ENCODE assay signal across 12 cellular contexts in genomic region chr5:175471628-175472027, GRCh38. TPM values are rescaled to one million over a fixed set of nuclear protein-coding genes. Genes with fewer than 3 reads are reported as not detected.
A peak's percentile ranks its signal among the peaks of the same experiment; 100 is the strongest.
DNase-seq lines count a peak whose midpoint lies in the region; ATAC-seq lines count a peak whose summit lies in the region.
"Had no signal": no experiment of that assay in that cellular context is flagged by ENCODE, and none has a peak within 500 bp of the region (broad histone marks: within the 10 kb centered on the region; RNA-seq: fewer than 3 reads in every experiment).

No MANE protein-coding gene starts in this region.

- H3K27ac Mint-ChIP-seq in activated T-cell treated with anti-CD3 and anti-CD28 coated beads, Interleukin-2, amount 50 U/mL, for 72 hours = no peak overlapping the region
- H3K27ac Mint-ChIP-seq: activated naive CD8-positive, alpha-beta T cell had no signal

- H3K4me1 Mint-ChIP-seq in activated T-cell treated with anti-CD3 and anti-CD28 coated beads, Interleukin-2, amount 50 U/mL, for 72 hours (ENCODE audit: low read depth) = peaks cover 23% of the 10 kb centered on the region

- peaks cover 0 to 3% of the 10 kb centered on the region in 2 donors for H3K9me3 Mint-ChIP-seq in activated T-cell treated with anti-CD3 and anti-CD28 coated beads, Interleukin-2, amount 50 U/mL, for 72 hours

- peak overlapping the region; percentile 4 to 38 for H3K4me3 Mint-ChIP-seq in activated T-cell treated with anti-CD3 and anti-CD28 coated beads, Interleukin-2, amount 50 U/mL, for 72 hours
- H3K4me3 Mint-ChIP-seq: activated naive CD8-positive, alpha-beta T cell had no signal

- H3K36me3 Mint-ChIP-seq in activated T-cell treated with anti-CD3 and anti-CD28 coated beads, Interleukin-2, amount 50 U/mL, for 72 hours (ENCODE audit: insufficient read depth in 2 of 2) = peaks cover 0 to 3% of the 10 kb centered on the region in 2 donors

- peaks cover 19% of the 10 kb centered on the region for H3K27me3 Mint-ChIP-seq in activated T-cell treated with anti-CD3 and anti-CD28 coated beads, Interleukin-2, amount 50 U/mL, for 72 hours (ENCODE audit: low read depth)
- H3K27me3 Mint-ChIP-seq: activated naive CD8-positive, alpha-beta T cell had no signal

- DNase-seq in activated CD4-positive, alpha-beta T cell treated with anti-CD3 and anti-CD28 coated beads, Interleukin-2, amount 50 U/mL, for 48 hours = peak; percentile 40 to 57
- DNase-seq in activated CD4-positive, alpha-beta T cell treated with anti-CD3 and anti-CD28 coated beads for 1 hour = no peak
- DNase-seq in activated T-cell treated with anti-CD3 and anti-CD28 coated beads, Interleukin-2, amount 50 U/mL, for 72 hours = peak; percentile 54 to 67
- DNase-seq in stimulated activated CD4-positive, alpha-beta T cell treated with anti-CD3 and anti-CD28 coated beads, TNF-alpha, amount 100 ng/mL, for 48 hours (ENCODE audit: low read depth in 3 of 3) = peak in 2 of 3 donors; percentile 14 to 37
- DNase-seq in NCI-H526 (lab: John Stamatoyannopoulos, UW) (no peak), KBM-7 (no peak)
- DNase-seq: COR-L47, MV-4-11 had no signal

- in situ Hi-C loops in KBM-7 (cut with MboI; ENCODE audit: low pct_unique_long_range_greater_than_20kb, low sequenced_read_pairs) = no loop called here

- ATAC-seq in HG02588 (IDR thresholded peaks at IDR 0.05; ENCODE audit: unreplicated experiment) (peak; percentile 59), HG02884 (IDR thresholded peaks at IDR 0.05; ENCODE audit: unreplicated experiment) (no peak)
- peak; percentile 92 to 93 for ATAC-seq in activated T-cell treated with anti-CD3 and anti-CD28 coated beads, Interleukin-2, amount 50 U/mL, for 72 hours (replicated peaks in 1 of 2)

RNA-seq across cellular contexts. Expression of gene SFXN1, which starts 6.7 kb away (rescaled TPM):
- 100 to 1,000 TPM; 150 to 151 TPM for total RNA-seq in activated T-cell treated with anti-CD3 and anti-CD28 coated beads, Interleukin-2, amount 50 U/mL, for 72 hours

RNA-seq across cellular contexts. Expression of gene DRD1, which starts 27.6 kb away (rescaled TPM):
- total RNA-seq in activated T-cell treated with anti-CD3 and anti-CD28 coated beads, Interleukin-2, amount 50 U/mL, for 72 hours = not detected
- total RNA-seq: OCI-LY7 had no signal

Comparison
In these comparisons a context has a peak if more than half of its experiments do, and no peak if none do; other contexts are left out.
1. DNase-seq: peak in activated CD4-positive, alpha-beta T cell treated with anti-CD3 and anti-CD28 coated beads, Interleukin-2, amount 50 U/mL, for 48 hours (2 of 2), activated T-cell treated with anti-CD3 and anti-CD28 coated beads, Interleukin-2, amount 50 U/mL, for 72 hours (2 of 2) and stimulated activated CD4-positive, alpha-beta T cell treated with anti-CD3 and anti-CD28 coated beads, TNF-alpha, amount 100 ng/mL, for 48 hours (2 of 3); none in activated CD4-positive, alpha-beta T cell treated with anti-CD3 and anti-CD28 coated beads for 1 hour (single experiment), NCI-H526 (0 of 2) and KBM-7 (single experiment).